8 cellular contexts compared by ENCODE assay signal in genomic region chr2:191115391-191115790, GRCh38. TPM values are rescaled to one million over a fixed set of nuclear protein-coding genes. Genes with fewer than 3 reads are reported as not detected.
DNase-seq lines count a peak whose midpoint lies in the region; ATAC-seq and TF ChIP-seq lines count a peak whose summit lies in the region.

No MANE protein-coding gene starts in this region.

- peak; percentile 47 for DNase-seq in activated CD8-positive, alpha-beta memory T cell treated with anti-CD3 and anti-CD28 coated beads, Interleukin-2, amount 50 U/mL, for 24 hours (ENCODE audit: extremely low read depth)
- peak; percentile 21 for DNase-seq in stimulated activated CD4-positive, alpha-beta T cell treated with anti-CD3 and anti-CD28 coated beads, Interleukin-12 subunit alpha, Interleukin-12 subunit beta, amount 100 ng/mL, for 4 hours
- DNase-seq in stomach (no peak), NAMALWA (ENCODE audit: low spot score) (no peak), NOMO-1 treated with dmso at 0.1 percent for 144 hours (lab: John Stamatoyannopoulos, UW; ENCODE audit: unreplicated experiment) (no peak), NCI-H2107 (lab: John Stamatoyannopoulos, UW) (no peak)

- no peaks in the 10 kb centered on the region for H3K27me3 ChIP-seq in stomach

- 76 to 94% (median 79%) methylated on average over 3 of the region's 3 CpGs for WGBS in stomach, 5 donors

- intact Hi-C loops in stomach (cut with DNase I; ENCODE audit: low total_unique reads) = no loop called here

- H3K4me3 ChIP-seq in stomach = no peak overlapping the region

- no peak overlapping the region for H3K27ac ChIP-seq in stomach

- ATAC-seq in GM18867 (IDR thresholded peaks at IDR 0.05; ENCODE audit: unreplicated experiment) = peak; percentile 55
- peak; percentile 56 for ATAC-seq in HG03159 (IDR thresholded peaks at IDR 0.05; ENCODE audit: unreplicated experiment)

- TF ChIP-seq CTCF in stomach (IDR thresholded peaks at IDR 0.05) = no peak

- TF ChIP-seq POLR2A in stomach (IDR thresholded peaks at IDR 0.05) = no peak

- no peaks in the 10 kb centered on the region for H3K4me1 ChIP-seq in stomach

- no peaks in the 10 kb centered on the region for H3K9me3 ChIP-seq in stomach

- H3K36me3 ChIP-seq in stomach = no peaks in the 10 kb centered on the region

- no peak for TF ChIP-seq EP300 in stomach (IDR thresholded peaks at IDR 0.05)

RNA-seq across cellular contexts. Expression of gene STAT4, which starts 35.4 kb away (rescaled TPM):
- total RNA-seq in stomach = 10 to 100 TPM in 1 of 5 donors, 1 to 10 TPM in 3, under 1 TPM in 1; 0.89 to 21.4 (median 6.6) TPM
- 1 to 10 TPM in 1 of 3 donors, under 1 TPM in 2; 0.75 to 1.5 (median 0.78) TPM for polyA plus RNA-seq in stomach

Comparison
In these comparisons a context has a peak if more than half of its experiments do, and no peak if none do; other contexts are left out.
1. DNase-seq: peak in activated CD8-positive, alpha-beta memory T cell treated with anti-CD3 and anti-CD28 coated beads, Interleukin-2, amount 50 U/mL, for 24 hours (single experiment) and stimulated activated CD4-positive, alpha-beta T cell treated with anti-CD3 and anti-CD28 coated beads, Interleukin-12 subunit alpha, Interleukin-12 subunit beta, amount 100 ng/mL, for 4 hours (single experiment); none in stomach (single experiment), NAMALWA (single experiment), NOMO-1 treated with dmso at 0.1 percent for 144 hours (single experiment) and NCI-H2107 (single experiment).